In the genomic region with DNA sequence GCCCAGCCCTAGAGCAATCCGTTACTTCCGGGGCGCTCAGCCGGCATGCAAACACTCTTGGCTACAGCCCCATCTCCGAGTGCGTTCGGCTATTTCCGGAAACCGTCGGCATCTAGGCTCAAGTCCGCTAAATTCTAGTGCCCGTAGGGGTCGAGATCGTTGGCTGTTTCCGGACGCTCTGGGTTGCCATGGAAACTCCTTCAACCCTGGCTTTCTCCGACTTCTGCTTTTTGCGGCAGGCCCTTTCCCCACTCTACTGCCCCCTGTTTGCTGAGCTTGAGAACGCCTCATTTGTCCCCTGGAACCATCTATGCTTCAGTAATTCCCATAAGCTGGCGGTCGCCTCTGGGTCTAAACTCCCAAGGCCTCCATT, we compare ENCODE assay signal across 1 cellular context.
TF ChIP-seq lines count a peak whose summit lies in the region.

No MANE protein-coding gene starts in this region.

TF ChIP-seq in GM23338, 12 proteins besides CTCF, POLR2A, EP300 and RAD21:
- TF ChIP-seq, protein P1, sequence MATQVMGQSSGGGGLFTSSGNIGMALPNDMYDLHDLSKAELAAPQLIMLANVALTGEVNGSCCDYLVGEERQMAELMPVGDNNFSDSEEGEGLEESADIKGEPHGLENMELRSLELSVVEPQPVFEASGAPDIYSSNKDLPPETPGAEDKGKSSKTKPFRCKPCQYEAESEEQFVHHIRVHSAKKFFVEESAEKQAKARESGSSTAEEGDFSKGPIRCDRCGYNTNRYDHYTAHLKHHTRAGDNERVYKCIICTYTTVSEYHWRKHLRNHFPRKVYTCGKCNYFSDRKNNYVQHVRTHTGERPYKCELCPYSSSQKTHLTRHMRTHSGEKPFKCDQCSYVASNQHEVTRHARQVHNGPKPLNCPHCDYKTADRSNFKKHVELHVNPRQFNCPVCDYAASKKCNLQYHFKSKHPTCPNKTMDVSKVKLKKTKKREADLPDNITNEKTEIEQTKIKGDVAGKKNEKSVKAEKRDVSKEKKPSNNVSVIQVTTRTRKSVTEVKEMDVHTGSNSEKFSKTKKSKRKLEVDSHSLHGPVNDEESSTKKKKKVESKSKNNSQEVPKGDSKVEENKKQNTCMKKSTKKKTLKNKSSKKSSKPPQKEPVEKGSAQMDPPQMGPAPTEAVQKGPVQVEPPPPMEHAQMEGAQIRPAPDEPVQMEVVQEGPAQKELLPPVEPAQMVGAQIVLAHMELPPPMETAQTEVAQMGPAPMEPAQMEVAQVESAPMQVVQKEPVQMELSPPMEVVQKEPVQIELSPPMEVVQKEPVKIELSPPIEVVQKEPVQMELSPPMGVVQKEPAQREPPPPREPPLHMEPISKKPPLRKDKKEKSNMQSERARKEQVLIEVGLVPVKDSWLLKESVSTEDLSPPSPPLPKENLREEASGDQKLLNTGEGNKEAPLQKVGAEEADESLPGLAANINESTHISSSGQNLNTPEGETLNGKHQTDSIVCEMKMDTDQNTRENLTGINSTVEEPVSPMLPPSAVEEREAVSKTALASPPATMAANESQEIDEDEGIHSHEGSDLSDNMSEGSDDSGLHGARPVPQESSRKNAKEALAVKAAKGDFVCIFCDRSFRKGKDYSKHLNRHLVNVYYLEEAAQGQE (IDR thresholded peaks at IDR 0.05; ENCODE audit: unreplicated experiment): no peak
- no peak for TF ChIP-seq JUNB (IDR thresholded peaks at IDR 0.05; ENCODE audit: unreplicated experiment)
